ENCODE assay signal across 22 cellular contexts in the genomic region with DNA sequence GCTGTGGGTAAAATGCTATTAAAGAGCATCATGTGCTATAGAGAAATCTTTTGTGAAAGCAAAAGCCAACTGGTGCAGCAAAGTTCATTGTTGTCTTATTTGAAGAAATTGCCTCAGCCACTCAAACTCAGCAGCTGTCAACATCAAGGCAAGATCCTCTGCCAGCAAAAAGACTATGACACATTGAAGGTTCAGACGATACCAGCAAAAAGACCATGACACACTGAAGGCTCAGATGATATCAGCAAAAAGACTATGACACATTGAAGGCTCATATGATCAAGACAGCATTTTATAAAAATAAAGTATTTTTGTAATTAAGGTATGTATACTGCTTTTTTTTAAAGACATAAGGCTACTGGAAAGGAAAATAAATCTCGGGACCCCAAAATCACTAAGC.
DNase-seq lines count a peak whose midpoint lies in the region; ATAC-seq and TF ChIP-seq lines count a peak whose summit lies in the region.
"Had no signal": no experiment of that assay in that cellular context is flagged by ENCODE, and none has a peak within 500 bp of the region (broad histone marks: within the 10 kb centered on the region; RNA-seq: fewer than 3 reads in every experiment).

No MANE protein-coding gene starts in this region.

- CTCF ChIA-PET in mammary epithelial cell (lab: Charles Lee; ENCODE audit: low non-redundant PET), result no interaction called here

- H4K20me1 ChIP-seq in mammary epithelial cell (ENCODE audit: insufficient read depth, low read length), result no peaks in the 10 kb centered on the region
- no peaks in the 10 kb centered on the region for H4K20me1 ChIP-seq in Karpas-422 (ENCODE audit: insufficient read depth, low read depth, low read length)

- H3K27me3 ChIP-seq in mammary epithelial cell (ENCODE audit: insufficient read depth, low read length), result no peaks in the 10 kb centered on the region
- H3K27me3 ChIP-seq in breast epithelium, result no peaks in the 10 kb centered on the region
- no peaks in the 10 kb centered on the region for H3K27me3 ChIP-seq in Karpas-422 (ENCODE audit: low read length)

- dilution Hi-C loops in mammary epithelial cell (cut with HindIII; ENCODE audit: low sequenced_read_pairs), result no loop called here

- H3K9me3 Mint-ChIP-seq in activated T-helper 17 cell treated with anti-CD3 and anti-CD28 coated beads, Interleukin-2, amount 50 U/mL, for 72 hours, result peaks cover 16% of the 10 kb centered on the region

- H2AFZ ChIP-seq in mammary epithelial cell (ENCODE audit: low read depth, low read length) (no peak overlapping the region), Karpas-422 (ENCODE audit: low read length) (no peak overlapping the region)

- H3K9me2 ChIP-seq in Karpas-422 (replicated peaks; ENCODE audit: insufficient read depth, low read length), result no peaks in the 10 kb centered on the region

- peaks cover 19% of the 10 kb centered on the region for H3K4me1 Mint-ChIP-seq in activated T-helper 17 cell treated with anti-CD3 and anti-CD28 coated beads, Interleukin-2, amount 50 U/mL, for 72 hours
- H3K4me1 Mint-ChIP-seq: immature natural killer cell had no signal

- WGBS in mammary epithelial cell (ENCODE audit: low coverage, missing lambda C conversion rate), result 71% methylated on average over 2 of the region's 2 CpGs

- H3K27me3 Mint-ChIP-seq in activated T-helper 17 cell treated with anti-CD3 and anti-CD28 coated beads, Interleukin-2, amount 50 U/mL, for 72 hours, result no peaks in the 10 kb centered on the region
- H3K27me3 Mint-ChIP-seq: CD4-positive, CD25-positive, alpha-beta regulatory T cell; IgD-negative memory B cell had no signal

- no peaks in the 10 kb centered on the region for H3K4me1 ChIP-seq in mammary epithelial cell (ENCODE audit: insufficient read depth, low read length)
- H3K4me1 ChIP-seq in breast epithelium, result no peaks in the 10 kb centered on the region
- no peaks in the 10 kb centered on the region for H3K4me1 ChIP-seq in Karpas-422 (ENCODE audit: low read length)
- H3K4me1 ChIP-seq: prostate gland had no signal

- H3K79me2 ChIP-seq in mammary epithelial cell (ENCODE audit: insufficient read depth, low read length) (no peaks in the 10 kb centered on the region), Karpas-422 (ENCODE audit: low read length) (no peaks in the 10 kb centered on the region)

- H3K36me3 ChIP-seq in mammary epithelial cell (ENCODE audit: insufficient read depth, low read length), result no peaks in the 10 kb centered on the region
- no peaks in the 10 kb centered on the region for H3K36me3 ChIP-seq in breast epithelium
- H3K36me3 ChIP-seq in Karpas-422 (ENCODE audit: insufficient read depth, low read length), result no peaks in the 10 kb centered on the region
- H3K36me3 ChIP-seq: prostate gland had no signal

- H3K9me3 ChIP-seq in mammary epithelial cell (replicated peaks; ENCODE audit: insufficient read depth, low read length) (no peaks in the 10 kb centered on the region), breast epithelium (peaks cover 0 to 22% of the 10 kb centered on the region in 2 donors), Karpas-422 (ENCODE audit: low read length) (no peaks in the 10 kb centered on the region)
- H3K9me3 ChIP-seq: prostate gland had no signal

- intact Hi-C loops in mammary epithelial cell (cut with micrococcal nuclease), result no loop called here
- intact Hi-C loops in breast epithelium (cut with DNase I; ENCODE audit: low total_unique reads), result no loop called here

- DNase-seq in mammary epithelial cell (peak; percentile 64), breast epithelium (ENCODE audit: low spot score in 2 of 2) (no peak), foreskin fibroblast (peak; percentile 4 to 7), NCI-H1930 (lab: John Stamatoyannopoulos, UW) (no peak), Karpas-422 (no peak), DMS114 treated with DMSO at 0.1 percent for 48 hours (lab: John Stamatoyannopoulos, UW; ENCODE audit: unreplicated experiment) (no peak)
- DNase-seq: activated CD4-positive, alpha-beta T cell treated with anti-CD3 and anti-CD28 coated beads, Interleukin-2, amount 50 U/mL, for 1 hour; activated CD8-positive, alpha-beta memory T cell treated with anti-CD3 and anti-CD28 coated beads, Interleukin-2, amount 50 U/mL, for 48 hours; activated naive CD4-positive, alpha-beta T cell treated with Interleukin-2 at 50 U/mL for 16 hours; CD4-positive, CD25-positive, alpha-beta regulatory T cell; immature natural killer cell; NCI-H1694 treated with DMSO at 0.1 percent for 48 hours; NCI-H2227 treated with DMSO at 0.1 percent for 48 hours; NCI-H748 treated with DMSO at 0.1 percent for 48 hours; Right ventricle myocardium superior; small intestine; stimulated activated CD4-positive, alpha-beta T cell treated with anti-CD3 and anti-CD28 coated beads, Interleukin-4, amount 100 ng/mL, for 24 hours had no signal

- H3K27ac ChIP-seq in mammary epithelial cell (ENCODE audit: insufficient read depth, low read depth, low read length) (no peak overlapping the region), breast epithelium (no peak overlapping the region), Karpas-422 (ENCODE audit: low read length) (no peak overlapping the region)
- H3K27ac ChIP-seq: HL-60, prostate gland had no signal

- peaks cover 12% of the 10 kb centered on the region for H3K36me3 Mint-ChIP-seq in activated T-helper 17 cell treated with anti-CD3 and anti-CD28 coated beads, Interleukin-2, amount 50 U/mL, for 72 hours (ENCODE audit: low read depth)

- no TSS peak for BruUV-seq in mammary epithelial cell (replicated peaks; lab: Mats Ljungman, UMichigan)

- in situ Hi-C loops in mammary epithelial cell (cut with MboI; ENCODE audit: low sequenced_read_pairs in 2 of 2), result no loop called here

- H3K4me3 ChIP-seq in mammary epithelial cell (replicated peaks in 1 of 3; ENCODE audit: insufficient read depth in 1 of 3, low read depth in 2 of 3, low read length in 3 of 3) (no peak overlapping the region), breast epithelium (no peak overlapping the region), foreskin fibroblast (ENCODE audit: low read depth in 1 of 2, low read length in 2 of 2) (no peak overlapping the region), Karpas-422 (ENCODE audit: low read length) (no peak overlapping the region)
- H3K4me3 ChIP-seq: prostate gland had no signal

- no peak overlapping the region for H3K4me3 Mint-ChIP-seq in activated T-helper 17 cell treated with anti-CD3 and anti-CD28 coated beads, Interleukin-2, amount 50 U/mL, for 72 hours
- H3K4me3 Mint-ChIP-seq: CD4-positive, CD25-positive, alpha-beta regulatory T cell; IgD-negative memory B cell; immature natural killer cell had no signal

- H3K4me2 ChIP-seq in mammary epithelial cell (ENCODE audit: insufficient read depth, low read depth, low read length) (no peak overlapping the region), Karpas-422 (ENCODE audit: low read depth, low read length, poor library complexity, severe bottlenecking) (no peak overlapping the region)

- no peak overlapping the region for H3K27ac Mint-ChIP-seq in activated T-helper 17 cell treated with anti-CD3 and anti-CD28 coated beads, Interleukin-2, amount 50 U/mL, for 72 hours
- H3K27ac Mint-ChIP-seq: CD4-positive, CD25-positive, alpha-beta regulatory T cell; IgD-negative memory B cell; immature natural killer cell had no signal

- TF ChIP-seq CTCF in mammary epithelial cell (conservative IDR thresholded peaks at IDR 0.05 in 1 of 2, IDR thresholded peaks at IDR 0.05 in 1 of 2; ENCODE audit: extremely low read depth in 1 of 2, insufficient read depth in 1 of 2, low read depth in 1 of 2, low read length in 2 of 2), result no peak
- no peak for TF ChIP-seq CTCF in breast epithelium (IDR thresholded peaks at IDR 0.05)
- no peak for TF ChIP-seq CTCF in foreskin fibroblast (IDR thresholded peaks at IDR 0.05; ENCODE audit: low read depth, low read length)

- H3K9ac ChIP-seq in mammary epithelial cell (ENCODE audit: insufficient read depth, low read length) (no peak overlapping the region), Karpas-422 (ENCODE audit: low read length) (no peak overlapping the region)

- TF ChIP-seq POLR2A in breast epithelium (IDR thresholded peaks at IDR 0.05), result no peak

- ATAC-seq in activated T-helper 17 cell treated with anti-CD3 and anti-CD28 coated beads, Interleukin-2, amount 50 U/mL, for 72 hours (replicated peaks), result peak; percentile 68
- no peak for ATAC-seq in GM21737 (IDR thresholded peaks at IDR 0.05; ENCODE audit: unreplicated experiment)

Comparison
In these comparisons a context has a peak if more than half of its experiments do, and no peak if none do; other contexts are left out.
1. DNase-seq: peak in mammary epithelial cell (single experiment) and foreskin fibroblast (2 of 2); none in breast epithelium (0 of 2), NCI-H1930 (0 of 2), Karpas-422 (single experiment) and DMS114 treated with DMSO at 0.1 percent for 48 hours (single experiment).